ENCODE assay signal across 8 cellular contexts in genomic region chr1:25922064-25922632, GRCh38. TPM values are rescaled to one million over a fixed set of nuclear protein-coding genes. Genes with fewer than 3 reads are reported as not detected.
DNase-seq lines count a peak whose midpoint lies in the region; TF ChIP-seq lines count a peak whose summit lies in the region.

No MANE protein-coding gene starts in this region.

- H3K27me3 ChIP-seq in H7 (ENCODE audit: control insufficient read depth, insufficient read depth, low read length), result no peaks in the 10 kb centered on the region
- no peaks in the 10 kb centered on the region for H3K27me3 ChIP-seq in SJSA1 (replicated peaks)
- H3K27me3 ChIP-seq in skeletal muscle tissue (ENCODE audit: control insufficient read depth in 3 of 3, insufficient read depth in 3 of 3, low read length in 3 of 3), result peaks cover 0 to 21% (median 17%) of the 10 kb centered on the region in 3 donors

- H3K36me3 ChIP-seq in H7 (replicated peaks; ENCODE audit: control insufficient read depth, insufficient read depth, low read length) (no peaks in the 10 kb centered on the region), SJSA1 (no peaks in the 10 kb centered on the region), skeletal muscle tissue (ENCODE audit: control insufficient read depth in 3 of 3, insufficient read depth in 3 of 3, low read length in 3 of 3) (no peaks in the 10 kb centered on the region)

- peak overlapping the region; percentile 36 to 69 (median 63) for H3K9ac ChIP-seq in skeletal muscle tissue (ENCODE audit: low read depth in 1 of 3, low read length in 3 of 3)

- H3K4me1 Mint-ChIP-seq in glutamatergic neuron (ENCODE audit: low read depth, unreplicated experiment), result peaks cover 44% of the 10 kb centered on the region

- H3K27me3 Mint-ChIP-seq in glutamatergic neuron (ENCODE audit: unreplicated experiment), result peaks cover 6% of the 10 kb centered on the region

- TF ChIP-seq CTCF in glutamatergic neuron (IDR thresholded peaks at IDR 0.05; ENCODE audit: partially characterized antibody, unreplicated experiment), result no peak

- peak overlapping the region; percentile 76 for H3K4me3 Mint-ChIP-seq in glutamatergic neuron (ENCODE audit: unreplicated experiment)

- H3K9me3 Mint-ChIP-seq in glutamatergic neuron (ENCODE audit: unreplicated experiment), result no peaks in the 10 kb centered on the region

- H3K27ac ChIP-seq in SJSA1 (peak overlapping the region; percentile 49; the same call in 1 of the 2 replicates), skeletal muscle tissue (ENCODE audit: low read depth, low read length) (no peak overlapping the region)

- peak overlapping the region; percentile 85 for H3K27ac Mint-ChIP-seq in glutamatergic neuron (ENCODE audit: unreplicated experiment)

- DNase-seq in H7 (no peak), SJSA1 (ENCODE audit: low read depth in 1 of 2, low spot score in 2 of 2) (no peak), glutamatergic neuron (no peak), NCI-H1436 treated with DMSO at 0.1 percent for 48 hours (lab: John Stamatoyannopoulos, UW) (no peak), amygdala (lab: John Stamatoyannopoulos, UW) (no peak), Ammon's horn (ENCODE audit: low spot score) (no peak)
- DNase-seq in effector CD8-positive, alpha-beta T cell (lab: John Stamatoyannopoulos, UW), result no peak

- H3K4me1 ChIP-seq in SJSA1 (replicated peaks) (peaks cover 31% of the 10 kb centered on the region), skeletal muscle tissue (ENCODE audit: control insufficient read depth in 3 of 3, insufficient read depth in 3 of 3, low read length in 3 of 3) (peaks cover 13 to 17% (median 16%) of the 10 kb centered on the region in 3 donors)

- H3K4me3 ChIP-seq in H7 (ENCODE audit: insufficient read depth, low read depth, low read length) (peak overlapping the region; percentile 77), SJSA1 (peak overlapping the region; percentile 40), skeletal muscle tissue (ENCODE audit: low read length in 3 of 3) (peak overlapping the region; percentile 68 to 87 (median 76))

- no peaks in the 10 kb centered on the region for H3K9me3 ChIP-seq in SJSA1 (replicated peaks)
- no peaks in the 10 kb centered on the region for H3K9me3 ChIP-seq in skeletal muscle tissue (ENCODE audit: control insufficient read depth in 3 of 3, low read length in 3 of 3)

- no peaks in the 10 kb centered on the region for H3K36me3 Mint-ChIP-seq in glutamatergic neuron (ENCODE audit: unreplicated experiment)

RNA-seq across cellular contexts. Expression of gene STMN1, which starts 15.9 kb away (rescaled TPM):
- total RNA-seq in H7 (2014; rRNA removed; shearing (Covaris generic)), result 388 and 484 TPM in 2 replicates
- 325 and 537 TPM in 2 replicates for total RNA-seq in SJSA1 (2014; rRNA removed; shearing (Covaris generic))
- total RNA-seq in glutamatergic neuron (ENCODE audit: unreplicated experiment), result 2,298 TPM
- total RNA-seq in skeletal muscle tissue, result 90.3 TPM

RNA-seq across cellular contexts. Expression of gene PAQR7, which starts 46.6 kb away (rescaled TPM):
- 7.9 and 8.2 TPM in 2 replicates for total RNA-seq in H7 (2014; rRNA removed; shearing (Covaris generic))
- total RNA-seq in SJSA1 (2014; rRNA removed; shearing (Covaris generic)), result 2.9 and 3.1 TPM in 2 replicates
- total RNA-seq in glutamatergic neuron (ENCODE audit: unreplicated experiment) (6.4 TPM), skeletal muscle tissue (7.3 TPM)
